In the genomic region with DNA sequence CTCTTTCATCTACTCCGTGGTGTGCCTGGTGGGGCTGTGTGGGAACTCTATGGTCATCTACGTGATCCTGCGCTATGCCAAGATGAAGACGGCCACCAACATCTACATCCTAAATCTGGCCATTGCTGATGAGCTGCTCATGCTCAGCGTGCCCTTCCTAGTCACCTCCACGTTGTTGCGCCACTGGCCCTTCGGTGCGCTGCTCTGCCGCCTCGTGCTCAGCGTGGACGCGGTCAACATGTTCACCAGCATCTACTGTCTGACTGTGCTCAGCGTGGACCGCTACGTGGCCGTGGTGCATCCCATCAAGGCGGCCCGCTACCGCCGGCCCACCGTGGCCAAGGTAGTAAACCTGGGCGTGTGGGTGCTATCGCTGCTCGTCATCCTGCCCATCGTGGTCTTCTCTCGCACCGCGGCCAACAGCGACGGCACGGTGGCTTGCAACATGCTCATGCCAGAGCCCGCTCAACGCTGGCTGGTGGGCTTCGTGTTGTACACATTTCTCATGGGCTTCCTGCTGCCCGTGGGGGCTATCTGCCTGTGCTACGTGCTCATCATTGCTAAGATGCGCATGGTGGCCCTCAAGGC, we compare ENCODE assay signal across 9 cellular contexts. TPM values are rescaled to one million over a fixed set of nuclear protein-coding genes. Genes with fewer than 3 reads are reported as not detected.
DNase-seq lines count a peak whose midpoint lies in the region; ATAC-seq and TF ChIP-seq lines count a peak whose summit lies in the region.
"Had no signal": no experiment of that assay in that cellular context is flagged by ENCODE, and none has a peak within 500 bp of the region (broad histone marks: within the 10 kb centered on the region; RNA-seq: fewer than 3 reads in every experiment).

No MANE protein-coding gene starts in this region.

- peak overlapping the region; percentile 67 for H3K9ac ChIP-seq in neuronal stem cell (ENCODE audit: low read depth, low read length, poor library complexity)

- peak overlapping the region; percentile 10 for H2BK5ac ChIP-seq in neuronal stem cell (ENCODE audit: low read length)

- H3K23ac ChIP-seq in neuronal stem cell (ENCODE audit: low read depth, low read length, poor library complexity) = peak overlapping the region; percentile 29

- H3K36me3 ChIP-seq in CD4-positive, CD25-positive, alpha-beta regulatory T cell (ENCODE audit: control insufficient read depth, insufficient read depth, low read length) = no peaks in the 10 kb centered on the region
- H3K36me3 ChIP-seq in neuronal stem cell (replicated peaks in 1 of 2; ENCODE audit: control insufficient read depth in 2 of 2, insufficient read depth in 2 of 2, low read length in 2 of 2) = no peaks in the 10 kb centered on the region

- peak overlapping the region; percentile 52 for H4K8ac ChIP-seq in neuronal stem cell (ENCODE audit: low read depth, low read length)

- peaks cover 24% of the 10 kb centered on the region for H3K27me3 ChIP-seq in CD4-positive, CD25-positive, alpha-beta regulatory T cell (ENCODE audit: control insufficient read depth, insufficient read depth, low read length)
- peaks cover 27 to 70% (median 51%) of the 10 kb centered on the region in 3 experiments for H3K27me3 ChIP-seq in neuronal stem cell (ENCODE audit: control insufficient read depth in 3 of 3, insufficient read depth in 3 of 3, low read depth in 1 of 3, low read length in 3 of 3)

- H4K91ac ChIP-seq in neuronal stem cell (ENCODE audit: low read depth, low read length, poor library complexity) = no peak overlapping the region

- DNase-seq in CD4-positive, CD25-positive, alpha-beta regulatory T cell = no peak
- DNase-seq in foreskin fibroblast (peak in 1 of 2 donors; percentile 62), neuronal stem cell (ENCODE audit: low spot score) (no peak), KG1 (lab: John Stamatoyannopoulos, UW) (no peak), KBM-7 (no peak), C1 segment of cervical spinal cord (lab: John Stamatoyannopoulos, UW) (no peak)

- peak overlapping the region; percentile 14 for H2BK15ac ChIP-seq in neuronal stem cell (ENCODE audit: low read length)

- TF ChIP-seq CTCF in WI38 (IDR thresholded peaks at IDR 0.05; ENCODE audit: low read depth, low read length) (no peak), foreskin fibroblast (IDR thresholded peaks at IDR 0.05; ENCODE audit: low read depth, low read length) (no peak)

- H3K4me2 ChIP-seq in neuronal stem cell (ENCODE audit: insufficient read depth, low read length, poor library complexity, severe bottlenecking) = peak overlapping the region; percentile 82

- no peak overlapping the region for H3K27ac Mint-ChIP-seq in CD4-positive, CD25-positive, alpha-beta regulatory T cell

- no peaks in the 10 kb centered on the region for H3K9me3 ChIP-seq in CD4-positive, CD25-positive, alpha-beta regulatory T cell (ENCODE audit: control insufficient read depth in 2 of 2, low read length in 2 of 2)
- H3K9me3 ChIP-seq in neuronal stem cell (replicated peaks in 1 of 2; ENCODE audit: control insufficient read depth in 2 of 2, insufficient read depth in 1 of 2, low read depth in 1 of 2, low read length in 2 of 2) = peaks cover 4 to 15% of the 10 kb centered on the region in 2 donors

- in situ Hi-C loops in KBM-7 (cut with MboI; ENCODE audit: low pct_unique_long_range_greater_than_20kb, low sequenced_read_pairs) = no loop called here

- peak overlapping the region; percentile 81 for H3K18ac ChIP-seq in neuronal stem cell (ENCODE audit: low read length)

- no peak overlapping the region for H3K27ac ChIP-seq in CD4-positive, CD25-positive, alpha-beta regulatory T cell (ENCODE audit: insufficient read depth, low read length, poor library complexity, severe bottlenecking)
- no peak overlapping the region for H3K27ac ChIP-seq in neuronal stem cell (replicated peaks; ENCODE audit: low read length)

- peak overlapping the region in 3 of 4 donors; percentile 4 to 73 (median 48) for H3K4me3 Mint-ChIP-seq in CD4-positive, CD25-positive, alpha-beta regulatory T cell

- H3K4me3 ChIP-seq in CD4-positive, CD25-positive, alpha-beta regulatory T cell (ENCODE audit: low read depth, low read length) = no peak overlapping the region
- H3K4me3 ChIP-seq in WI38 (ENCODE audit: low read depth, low read length) (peak overlapping the region; percentile 65), foreskin fibroblast (ENCODE audit: low read depth in 1 of 2, low read length in 2 of 2) (peak overlapping the region; percentile 76 to 84), neuronal stem cell (ENCODE audit: low read length in 2 of 2) (peak overlapping the region in 1 of 2 donors; percentile 72)

- no peak for ATAC-seq in CD4-positive, CD25-positive, alpha-beta regulatory T cell (ENCODE audit: low read depth in 2 of 2)
- no peak for ATAC-seq in HG03175 (IDR thresholded peaks at IDR 0.05; ENCODE audit: unreplicated experiment)

- peaks cover 0 to 38% (median 1%) of the 10 kb centered on the region in 4 donors for H3K4me1 Mint-ChIP-seq in CD4-positive, CD25-positive, alpha-beta regulatory T cell

- peaks cover 5% of the 10 kb centered on the region for H3K4me1 ChIP-seq in CD4-positive, CD25-positive, alpha-beta regulatory T cell (ENCODE audit: control insufficient read depth, insufficient read depth, low read length, poor library complexity, severe bottlenecking)
- H3K4me1 ChIP-seq in neuronal stem cell (ENCODE audit: control insufficient read depth in 2 of 2, insufficient read depth in 1 of 2, low read depth in 1 of 2, low read length in 2 of 2) = peaks cover 0 to 16% of the 10 kb centered on the region in 2 donors

- peaks cover 0 to 4% (median 0%) of the 10 kb centered on the region in 7 donors for H3K9me3 Mint-ChIP-seq in CD4-positive, CD25-positive, alpha-beta regulatory T cell

- no peaks in the 10 kb centered on the region for H3K79me1 ChIP-seq in neuronal stem cell (ENCODE audit: low read depth, low read length)

- no CpG with 5 or more reads among the region's 39 CpGs for WGBS in neuronal stem cell (ENCODE audit: extremely low coverage in 2 of 2, insufficient read length in 2 of 2, insufficient replicate concordance in 1 of 2), 2 donors

- H2AFZ ChIP-seq in neuronal stem cell (ENCODE audit: low read length) = no peak overlapping the region

- H2BK12ac ChIP-seq in neuronal stem cell (ENCODE audit: low read length) = no peak overlapping the region

- no peak overlapping the region for H3K4ac ChIP-seq in neuronal stem cell (ENCODE audit: low read length)

- peak overlapping the region; percentile 68 for H2AK5ac ChIP-seq in neuronal stem cell (ENCODE audit: low read depth, low read length)

- peak overlapping the region; percentile 90 for H3K14ac ChIP-seq in neuronal stem cell (ENCODE audit: low read length)

- no peak overlapping the region for H2BK120ac ChIP-seq in neuronal stem cell (ENCODE audit: low read depth, low read length)

- H3K27me3 Mint-ChIP-seq in CD4-positive, CD25-positive, alpha-beta regulatory T cell = peaks cover 73% of the 10 kb centered on the region

- no peaks in the 10 kb centered on the region for H3K36me3 Mint-ChIP-seq in CD4-positive, CD25-positive, alpha-beta regulatory T cell

RNA-seq across cellular contexts. Expression of a gene that starts 2.0 kb away (rescaled TPM):
- total RNA-seq in CD4-positive, CD25-positive, alpha-beta regulatory T cell = not detected
- polyA plus RNA-seq in CD4-positive, CD25-positive, alpha-beta regulatory T cell = not detected
- 0.01 TPM for polyA plus RNA-seq in neuronal stem cell (2013, experiment 1 of 2)
- not detected for polyA plus RNA-seq in neuronal stem cell (2013, experiment 2 of 2)
- total RNA-seq: HT1080 had no signal

RNA-seq across cellular contexts. Expression of a gene that starts 46.2 kb away (rescaled TPM):
- not detected for total RNA-seq in CD4-positive, CD25-positive, alpha-beta regulatory T cell
- polyA plus RNA-seq in CD4-positive, CD25-positive, alpha-beta regulatory T cell = not detected
- polyA plus RNA-seq in neuronal stem cell (2013, experiment 1 of 2) = 0.11 TPM
- 0.11 TPM for polyA plus RNA-seq in neuronal stem cell (2013, experiment 2 of 2)
- total RNA-seq: HT1080 had no signal
